8 cellular contexts compared by ENCODE assay signal in the genomic region with DNA sequence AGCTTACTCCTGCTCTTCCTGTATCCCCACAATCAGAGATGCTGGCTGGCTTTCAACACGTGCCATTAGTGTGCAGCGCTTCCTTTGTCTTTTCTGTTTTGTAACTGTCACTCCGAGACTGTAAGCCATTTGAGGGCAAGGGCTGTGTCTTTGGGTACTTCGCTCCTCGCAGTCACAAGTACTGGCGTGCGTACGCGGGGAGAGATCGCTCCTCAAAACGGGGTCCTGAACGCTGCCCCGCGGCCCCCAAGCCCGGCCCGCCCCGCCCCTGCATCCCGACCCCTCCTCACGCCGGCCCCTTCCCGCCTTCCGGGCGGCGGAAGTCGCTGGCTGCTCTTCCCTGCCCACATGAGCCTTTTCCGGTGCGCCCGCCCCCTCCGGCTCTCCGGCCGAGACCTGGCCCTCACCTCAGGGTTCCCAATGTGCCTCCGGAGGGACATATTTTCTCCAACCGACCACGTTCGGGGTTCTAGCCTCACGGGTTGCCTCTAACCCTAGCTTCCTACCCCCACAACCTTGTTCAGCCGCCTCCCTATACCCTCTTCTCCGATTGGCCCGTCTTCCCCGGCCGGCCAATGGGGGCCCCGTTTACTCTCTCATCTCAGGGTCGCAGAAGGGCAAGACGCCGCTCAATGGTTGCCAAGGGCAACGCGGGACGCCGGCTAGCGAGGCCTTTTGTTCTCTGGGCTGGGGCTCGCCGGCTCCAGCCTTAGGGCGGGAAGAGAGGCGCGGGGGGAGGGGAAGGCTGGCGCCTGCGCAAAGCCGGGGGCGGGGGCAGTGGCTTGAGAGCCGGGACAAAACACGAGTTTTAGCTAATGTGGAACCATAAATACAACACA. TPM values are rescaled to one million over a fixed set of nuclear protein-coding genes. Genes with fewer than 3 reads are reported as not detected.
DNase-seq lines count a peak whose midpoint lies in the region; ATAC-seq, FAIRE-seq and TF ChIP-seq lines count a peak whose summit lies in the region.

A gene with protein sequence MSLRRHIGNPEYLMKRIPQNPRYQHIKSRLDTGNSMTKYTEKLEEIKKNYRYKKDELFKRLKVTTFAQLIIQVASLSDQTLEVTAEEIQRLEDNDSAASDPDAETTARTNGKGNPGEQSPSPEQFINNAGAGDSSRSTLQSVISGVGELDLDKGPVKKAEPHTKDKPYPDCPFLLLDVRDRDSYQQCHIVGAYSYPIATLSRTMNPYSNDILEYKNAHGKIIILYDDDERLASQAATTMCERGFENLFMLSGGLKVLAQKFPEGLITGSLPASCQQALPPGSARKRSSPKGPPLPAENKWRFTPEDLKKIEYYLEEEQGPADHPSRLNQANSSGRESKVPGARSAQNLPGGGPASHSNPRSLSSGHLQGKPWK (minus strand): TSS at position 490 of the 839 bp plus-strand sequence. CDS start 50 bp downstream, at position 440.

- H3K9ac ChIP-seq in HUES64 (ENCODE audit: low read depth, low read length) (peak within 1 kb of the TSS; percentile 100), OCI-LY1 (ENCODE audit: low read length) (peak within 1 kb of the TSS; percentile 84)

- CTCF ChIA-PET in Calu3 (lab: Charles Lee): interaction anchor here (0.5 to 1.2 kb wide), 3 partner anchors 13 to 344 kb away, joined by 3 to 6 read pairs (median 4); no protein-coding TSS in a partner anchor

- H3K27ac ChIP-seq in HUES64 (ENCODE audit: low read depth, low read length) (peak within 1 kb of the TSS; percentile 100), OCI-LY1 (ENCODE audit: low read depth, low read length, poor library complexity, severe bottlenecking) (peak within 1 kb of the TSS; percentile 90), mesodermal cell (ENCODE audit: low read depth, low read length, severe bottlenecking) (peak within 1 kb of the TSS; percentile 98)

- H3K4me3 ChIP-seq in HUES64 (ENCODE audit: low read length) (peak within 1 kb of the TSS; percentile 95), OCI-LY1 (ENCODE audit: low read depth, low read length, poor library complexity, severe bottlenecking) (peak within 1 kb of the TSS; percentile 74), mesodermal cell (ENCODE audit: extremely low read depth, insufficient read depth, low read length, poor library complexity, severe bottlenecking) (peak within 1 kb of the TSS; percentile 58)

- H3K27me3 ChIP-seq in HUES64 (ENCODE audit: insufficient read depth, low read length) (no peaks in the 10 kb centered on the region), OCI-LY1 (ENCODE audit: insufficient read depth, low read length) (no peaks in the 10 kb centered on the region)

- peaks cover 4% of the 10 kb centered on the region for H3K9me3 Mint-ChIP-seq in Calu3 (ENCODE audit: low read depth, unreplicated experiment)

- no peaks in the 10 kb centered on the region for H3K79me2 ChIP-seq in OCI-LY1 (ENCODE audit: insufficient read depth, low read length)

- FAIRE-seq in endometrium (lab: Jason Lieb, UNC): peak; percentile 59

- no peaks in the 10 kb centered on the region for H3F3A ChIP-seq in OCI-LY1 (ENCODE audit: insufficient read depth, low read length)

- BruUV-seq in Calu3 (replicated peaks; lab: Mats Ljungman, UMichigan): no TSS peak

- WGBS in HUES64: 4% methylated on average over 60 of the region's 61 CpGs
- WGBS in mesodermal cell (ENCODE audit: insufficient coverage in 2 of 2), 2 experiments: 4 to 11% methylated on average over 38 to 42 of the region's 61 CpGs

- no peaks in the 10 kb centered on the region for H3K36me3 ChIP-seq in HUES64 (ENCODE audit: insufficient read depth, low read length)
- no peaks in the 10 kb centered on the region for H3K36me3 ChIP-seq in OCI-LY1 (ENCODE audit: insufficient read depth, low read length)
- no peaks in the 10 kb centered on the region for H3K36me3 ChIP-seq in mesodermal cell (ENCODE audit: control insufficient read depth, insufficient read depth, low read length)

- H3K27ac Mint-ChIP-seq in Calu3 (ENCODE audit: unreplicated experiment): peak within 1 kb of the TSS; percentile 97

- DNase-seq in Calu3: peak; percentile 98
- DNase-seq in activated CD8-positive, alpha-beta memory T cell treated with anti-CD3 and anti-CD28 coated beads, Interleukin-2, amount 50 U/mL, for 48 hours: peak; percentile 97
- DNase-seq in stimulated activated CD8-positive, alpha-beta memory T cell treated with anti-CD3 and anti-CD28 coated beads, Interleukin-15, amount 100 ng/mL, for 24 hours (ENCODE audit: low read depth): peak; percentile 77

- H3K36me3 Mint-ChIP-seq in Calu3 (ENCODE audit: insufficient read depth, unreplicated experiment): peaks cover 22% of the 10 kb centered on the region

- H3K9me3 ChIP-seq in HUES64 (ENCODE audit: insufficient read depth, low read depth, low read length): no peaks in the 10 kb centered on the region
- no peaks in the 10 kb centered on the region for H3K9me3 ChIP-seq in OCI-LY1 (ENCODE audit: low read length)
- H3K9me3 ChIP-seq in mesodermal cell (ENCODE audit: control insufficient read depth, low read length): peaks cover 5% of the 10 kb centered on the region

- H3K9me2 ChIP-seq in OCI-LY1 (ENCODE audit: low read depth, low read length): no peaks in the 10 kb centered on the region

- H3K4me1 ChIP-seq in HUES64 (ENCODE audit: insufficient read depth, low read length) (peaks cover 9% of the 10 kb centered on the region), OCI-LY1 (ENCODE audit: insufficient read depth, low read length, severe bottlenecking) (peaks cover 42% of the 10 kb centered on the region), mesodermal cell (ENCODE audit: control insufficient read depth, insufficient read depth, low read length, poor library complexity, severe bottlenecking) (peaks cover 6% of the 10 kb centered on the region)

- intact Hi-C loops in Calu3 (cut with micrococcal nuclease; ENCODE audit: unreplicated experiment): no loop called here

- H3K4me1 Mint-ChIP-seq in Calu3 (ENCODE audit: low read depth, unreplicated experiment): peaks cover 10% of the 10 kb centered on the region

- H4K20me1 ChIP-seq in OCI-LY1 (ENCODE audit: insufficient read depth, low read length): no peaks in the 10 kb centered on the region

- peak within 1 kb of the TSS; percentile 78 for H3K4me2 ChIP-seq in OCI-LY1 (ENCODE audit: low read length)

- peak within 1 kb of the TSS; percentile 86 for H3K4me3 Mint-ChIP-seq in Calu3 (ENCODE audit: low read depth, unreplicated experiment)

- peak; percentile 97 for ATAC-seq in GM21515 (IDR thresholded peaks at IDR 0.05; ENCODE audit: unreplicated experiment)

- no peak for TF ChIP-seq CTCF in Calu3 (IDR thresholded peaks at IDR 0.05; ENCODE audit: unreplicated experiment)
- no peak for TF ChIP-seq CTCF in OCI-LY1 (IDR thresholded peaks at IDR 0.05; ENCODE audit: low read length)

- peak within 1 kb of the TSS; percentile 88 for H2AFZ ChIP-seq in OCI-LY1 (ENCODE audit: low read length)

- H3K27me3 Mint-ChIP-seq in Calu3 (ENCODE audit: unreplicated experiment): no peaks in the 10 kb centered on the region

RNA-seq across cellular contexts. Expression of the gene that starts here (rescaled TPM):
- total RNA-seq in Calu3 (2022): 21.6 and 22.4 TPM in 2 replicates
- polyA plus RNA-seq in HUES64 (2013, experiment 1 of 2): 11.8 TPM
- polyA plus RNA-seq in HUES64 (2013, experiment 2 of 2): 18.0 TPM
- 27.6 TPM for polyA plus RNA-seq in mesodermal cell (2013, experiment 1 of 2)
- polyA plus RNA-seq in mesodermal cell (2013, experiment 2 of 2): 23.6 TPM

Comparison
In these comparisons a context has a peak if more than half of its experiments do, and no peak if none do; other contexts are left out.
1. Peak in every context shown above with its lines: DNase-seq, ATAC-seq, H3K4me3 ChIP-seq and H3K27ac ChIP-seq.